In genomic region chr17:80983545-80983944, GRCh38 we compare ENCODE assay signal across 27 cellular contexts.
"Had no signal": no experiment of that assay in that cellular context is flagged by ENCODE, and none has a peak within 500 bp of the region (broad histone marks: within the 10 kb centered on the region; RNA-seq: fewer than 3 reads in every experiment).

No MANE protein-coding gene starts in this region.

- DNase-seq: activated CD4-positive, alpha-beta memory T cell treated with anti-CD3 and anti-CD28 coated beads, Interleukin-2, amount 10 ng/mL, durations not matched to agents 7 days and 5 days; activated CD4-positive, alpha-beta T cell treated with anti-CD3 and anti-CD28 coated beads for 36 hours; activated CD4-positive, alpha-beta T cell treated with anti-CD3 and anti-CD28 coated beads, Interleukin-2, amount 50 U/mL, for 1 hour; activated gamma-delta T cell; activated naive CD4-positive, alpha-beta T cell treated with anti-CD3 and anti-CD28 coated beads for 36 hours; activated T-cell treated with anti-CD3 and anti-CD28 coated beads for 4 hours; activated T-cell treated with anti-CD3 and anti-CD28 coated beads, Interleukin-2, amount 50 U/mL, for 48 hours; brain microvascular endothelial cell; KG1; NCI-H1048; NCI-H146; NCI-H187 treated with DMSO at 0.1 percent for 48 hours; NCI-H2081 treated with DMSO at 0.1 percent for 48 hours; NCI-H2227 treated with DMSO at 0.1 percent for 48 hours; NCI-H446 treated with DMSO at 0.1 percent for 48 hours; NCI-H526; NK-92 treated with Interleukin-12 subunit alpha and Interleukin-12 subunit beta, amount 100 ng/mL, for 24 hours; OCI-M1; Right ventricle myocardium superior; RPMI8226; SJCRH30; SK-N-SH; T-helper 1 cell; WERI-Rb-1 had no signal

- H3K9me3 Mint-ChIP-seq: activated CD4-positive, alpha-beta memory T cell treated with anti-CD3 and anti-CD28 coated beads, Interleukin-2, amount 10 ng/mL, durations not matched to agents 7 days and 5 days; activated naive CD4-positive, alpha-beta T cell treated with anti-CD3 and anti-CD28 coated beads for 36 hours; activated T-helper 17 cell treated with anti-CD3 and anti-CD28 coated beads, Interleukin-2, amount 50 U/mL, for 72 hours had no signal

- H3K9ac ChIP-seq: SK-N-SH had no signal

- H3K27ac Mint-ChIP-seq: activated CD4-positive, alpha-beta memory T cell treated with anti-CD3 and anti-CD28 coated beads, Interleukin-2, amount 10 ng/mL, durations not matched to agents 7 days and 5 days; activated CD4-positive, alpha-beta T cell treated with anti-CD3 and anti-CD28 coated beads for 36 hours; activated naive CD4-positive, alpha-beta T cell treated with anti-CD3 and anti-CD28 coated beads for 36 hours; activated naive CD8-positive, alpha-beta T cell; activated T-helper 17 cell treated with anti-CD3 and anti-CD28 coated beads, Interleukin-2, amount 50 U/mL, for 72 hours had no signal

- H3K9me3 ChIP-seq: SJCRH30, SK-N-SH had no signal

- H3K4me2 ChIP-seq: SK-N-SH had no signal

- H3K4me3 ChIP-seq: SJCRH30 had no signal

- ATAC-seq: activated CD4-positive, alpha-beta T cell treated with anti-CD3 and anti-CD28 coated beads for 36 hours; activated T-helper 17 cell treated with anti-CD3 and anti-CD28 coated beads, Interleukin-2, amount 50 U/mL, for 72 hours; Panc1 had no signal

- H3K27ac ChIP-seq: brain microvascular endothelial cell, SJCRH30, WERI-Rb-1 had no signal

- H3K36me3 ChIP-seq: brain microvascular endothelial cell, SJCRH30, WERI-Rb-1 had no signal

- H3K27me3 ChIP-seq: brain microvascular endothelial cell had no signal

- H3K4me3 Mint-ChIP-seq: activated CD4-positive, alpha-beta memory T cell treated with anti-CD3 and anti-CD28 coated beads, Interleukin-2, amount 10 ng/mL, durations not matched to agents 7 days and 5 days; activated CD4-positive, alpha-beta T cell treated with anti-CD3 and anti-CD28 coated beads for 36 hours; activated naive CD4-positive, alpha-beta T cell treated with anti-CD3 and anti-CD28 coated beads for 36 hours; activated naive CD8-positive, alpha-beta T cell; activated T-helper 17 cell treated with anti-CD3 and anti-CD28 coated beads, Interleukin-2, amount 50 U/mL, for 72 hours had no signal

- H3K36me3 Mint-ChIP-seq: activated naive CD8-positive, alpha-beta T cell had no signal
